Comparison of ENCODE assay signal across 22 cellular contexts in genomic region chr20:54227751-54228150, GRCh38. TPM values are rescaled to one million over a fixed set of nuclear protein-coding genes. Genes with fewer than 3 reads are reported as not detected.
"Had no signal": no experiment of that assay in that cellular context is flagged by ENCODE, and none has a peak within 500 bp of the region (broad histone marks: within the 10 kb centered on the region; RNA-seq: fewer than 3 reads in every experiment).

No MANE protein-coding gene starts in this region.

- H3K9me3 ChIP-seq: neutrophil, tibial artery had no signal

- H3K4me3 ChIP-seq: coronary artery, esophagus squamous epithelium, tibial artery had no signal

- DNase-seq: activated CD4-positive, alpha-beta T cell treated with anti-CD3 and anti-CD28 coated beads for 1 hour; activated CD4-positive, alpha-beta T cell treated with anti-CD3 and anti-CD28 coated beads, Interleukin-2, amount 50 U/mL, for 4 hours; activated naive CD4-positive, alpha-beta T cell; activated T-cell treated with anti-CD3 and anti-CD28 coated beads for 4 hours; anterior cingulate cortex; brain microvascular endothelial cell; esophagus squamous epithelium; hippocampal formation; naive thymus-derived CD4-positive, alpha-beta T cell; retina; stimulated activated CD4-positive, alpha-beta T cell treated with anti-CD3 and anti-CD28 coated beads, Interleukin-2, amount 100 ng/mL, for 48 hours; stimulated activated naive CD4-positive, alpha-beta T cell; tibial artery had no signal

- H3K4me1 ChIP-seq: esophagus squamous epithelium, tibial artery had no signal

- H3K27ac ChIP-seq: brain microvascular endothelial cell, coronary artery, esophagus squamous epithelium, neutrophil, tibial artery had no signal

- ATAC-seq: left lobe of liver; naive thymus-derived CD4-positive, alpha-beta T cell had no signal

- H3K27me3 Mint-ChIP-seq: central memory CD8-positive, alpha-beta T cell had no signal

- H3K4me1 Mint-ChIP-seq: central memory CD8-positive, alpha-beta T cell had no signal

- H3K36me3 ChIP-seq: brain microvascular endothelial cell, esophagus squamous epithelium, neutrophil, tibial artery had no signal

- H3K27ac Mint-ChIP-seq: naive thymus-derived CD4-positive, alpha-beta T cell had no signal

- H3K4me3 Mint-ChIP-seq: central memory CD8-positive, alpha-beta T cell; naive thymus-derived CD4-positive, alpha-beta T cell had no signal

- H3K27me3 ChIP-seq: brain microvascular endothelial cell, esophagus squamous epithelium, neutrophil, tibial artery had no signal

RNA-seq across cellular contexts. Expression of gene CYP24A1, which starts 54.0 kb away (rescaled TPM):
- total RNA-seq: endothelial cell of umbilical vein, fibroblast of villous mesenchyme, glomerular endothelial cell, left lobe of liver, lung microvascular endothelial cell, subcutaneous adipose tissue had no signal
- polyA plus RNA-seq: endothelial cell of umbilical vein; naive thymus-derived CD4-positive, alpha-beta T cell had no signal
